In the genomic region with DNA sequence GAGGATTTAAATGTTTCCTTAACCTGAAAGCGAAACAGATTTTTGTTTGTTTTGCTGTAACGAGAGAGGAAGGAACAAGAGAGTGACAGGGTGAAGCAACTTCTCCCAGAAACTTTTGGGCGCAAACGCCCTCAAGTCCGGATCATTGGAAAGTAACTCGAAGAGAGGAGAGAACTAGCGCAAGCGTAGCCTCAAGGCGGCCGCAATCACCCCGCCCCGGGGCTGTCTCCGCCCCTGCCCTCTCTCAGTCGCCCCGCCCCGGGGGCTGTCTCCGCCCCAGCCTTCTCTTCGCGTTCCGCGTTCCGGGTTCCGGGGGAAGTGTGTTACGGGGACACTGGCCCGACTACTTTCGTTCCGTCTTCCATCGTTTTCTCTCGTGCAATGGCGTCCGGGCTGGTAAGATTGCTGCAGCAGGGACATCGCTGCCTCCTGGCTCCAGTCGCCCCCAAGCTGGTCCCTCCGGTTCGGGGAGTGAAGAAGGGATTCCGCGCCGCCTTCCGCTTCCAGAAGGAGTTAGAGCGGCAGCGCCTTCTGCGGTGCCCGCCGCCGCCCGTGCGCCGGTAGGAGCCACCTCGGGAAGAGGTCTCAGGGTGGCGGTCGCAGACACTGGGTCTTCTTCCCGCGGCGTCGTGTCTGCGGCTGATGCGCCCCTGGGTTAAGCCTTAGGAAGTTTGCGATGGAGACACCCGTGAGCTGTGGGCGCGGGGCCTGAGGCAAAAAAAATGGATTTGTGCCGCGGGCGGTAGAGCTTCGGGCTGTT, we compare ENCODE assay signal across 1 cellular context.
TF ChIP-seq lines count a peak whose summit lies in the region.

Gene MRPL44, plus strand, starts transcription at position 372 of the 760 bp plus-strand sequence. Its CDS starts 10 bp downstream, at position 382.

TF ChIP-seq in HepG2, 621 proteins besides CTCF, POLR2A, EP300 and RAD21 (continued from another document and continues in another):
- TF ChIP-seq ZNF121 (CRISPR knock-in tag; IDR thresholded peaks at IDR 0.05) (peak; percentile 89), ZNF232 (CRISPR knock-in tag; IDR thresholded peaks at IDR 0.05; ENCODE audit: borderline replicate concordance) (peak; percentile 93; the same call in 1 of the 2 replicates), ZFP91 (CRISPR knock-in tag; IDR thresholded peaks at IDR 0.05; ENCODE audit: borderline replicate concordance) (peak; percentile 98), ARNT (IDR thresholded peaks at IDR 0.05) (no peak), FOXA1 (IDR thresholded peaks at IDR 0.05) (no peak), FOXA1 (CRISPR knock-in tag; IDR thresholded peaks at IDR 0.05) (peak; percentile 71), KAT7 (CRISPR knock-in tag; IDR thresholded peaks at IDR 0.05; ENCODE audit: borderline replicate concordance) (peak; percentile 100), JUN (CRISPR knock-in tag; IDR thresholded peaks at IDR 0.05) (peak; percentile 89), ZNF615 (CRISPR knock-in tag; IDR thresholded peaks at IDR 0.05; ENCODE audit: borderline replicate concordance) (peak; percentile 98), ZNF18 (CRISPR knock-in tag; IDR thresholded peaks at IDR 0.05; ENCODE audit: insufficient replicate concordance) (peak; percentile 87), ZNF607 (CRISPR knock-in tag; IDR thresholded peaks at IDR 0.05; ENCODE audit: borderline replicate concordance) (peak; percentile 89; the same call in 1 of the 2 replicates), ZNF513 (CRISPR knock-in tag; conservative IDR thresholded peaks at IDR 0.05) (0 out of 2 replicates have a peak, but pooled peaks have one; percentile 96), ZGPAT (CRISPR knock-in tag; IDR thresholded peaks at IDR 0.05) (peak; percentile 100), XRCC5 (optimal IDR thresholded peaks at IDR 0.05; ENCODE audit: low read length) (peak; percentile 100), CEBPG (CRISPR knock-in tag; IDR thresholded peaks at IDR 0.05) (peak; percentile 75), ZNF292 (CRISPR knock-in tag; IDR thresholded peaks at IDR 0.05; ENCODE audit: borderline replicate concordance, low read depth) (peak; percentile 97), ETV5 (CRISPR knock-in tag; IDR thresholded peaks at IDR 0.05; ENCODE audit: borderline replicate concordance) (peak; percentile 88), DPF2 (CRISPR knock-in tag; IDR thresholded peaks at IDR 0.05; ENCODE audit: borderline replicate concordance, low read depth) (0 out of 2 replicates have a peak, but pooled peaks have one; percentile 33), HNRNPK (IDR thresholded peaks at IDR 0.05; ENCODE audit: low read depth, low read length, poor library complexity, severe bottlenecking) (no peak), ZNF138 (CRISPR knock-in tag; IDR thresholded peaks at IDR 0.05; ENCODE audit: low read depth) (no peak; the same call in 1 of the 2 replicates), ZSCAN29 (CRISPR knock-in tag; conservative IDR thresholded peaks at IDR 0.05) (peak; percentile 95), PCBP2 (optimal IDR thresholded peaks at IDR 0.05; ENCODE audit: low read depth, low read length, poor library complexity, severe bottlenecking) (peak; percentile 57), TBX3 (IDR thresholded peaks at IDR 0.05; ENCODE audit: borderline replicate concordance) (no peak), ZSCAN5A (CRISPR knock-in tag; IDR thresholded peaks at IDR 0.05; ENCODE audit: borderline replicate concordance) (peak; percentile 98), GTF2F1 (IDR thresholded peaks at IDR 0.05; ENCODE audit: low read length) (peak; percentile 75; the same call in 1 of the 2 replicates), ZBTB42 (CRISPR knock-in tag; IDR thresholded peaks at IDR 0.05) (no peak; the same call in 1 of the 2 replicates), ZNF598 (CRISPR knock-in tag; IDR thresholded peaks at IDR 0.05; ENCODE audit: borderline replicate concordance) (peak; percentile 99), ZNF879 (CRISPR knock-in tag; IDR thresholded peaks at IDR 0.05) (peak; percentile 96; the same call in 1 of the 2 replicates), E2F5 (CRISPR knock-in tag; conservative IDR thresholded peaks at IDR 0.05) (peak; percentile 69; the same call in 1 of the 2 replicates), NFKBIZ (CRISPR knock-in tag; IDR thresholded peaks at IDR 0.05) (peak; percentile 95; the same call in 1 of the 2 replicates), ZNF678 (CRISPR knock-in tag; IDR thresholded peaks at IDR 0.05) (peak; percentile 96), CCAR2 (optimal IDR thresholded peaks at IDR 0.05; ENCODE audit: low read depth, low read length) (peak; percentile 99), ZNF790 (CRISPR knock-in tag; IDR thresholded peaks at IDR 0.05; ENCODE audit: borderline replicate concordance) (peak; percentile 95), ARHGAP35 (CRISPR knock-in tag; IDR thresholded peaks at IDR 0.05; ENCODE audit: borderline replicate concordance) (peak; percentile 99), NFIC (IDR thresholded peaks at IDR 0.05; ENCODE audit: low read length) (peak; percentile 83; the same call in 1 of the 2 replicates), KAT8 (CRISPR knock-in tag; IDR thresholded peaks at IDR 0.05) (peak; percentile 100), NCOA5 (CRISPR knock-in tag; IDR thresholded peaks at IDR 0.05) (no peak)
- TF ChIP-seq, protein P1, sequence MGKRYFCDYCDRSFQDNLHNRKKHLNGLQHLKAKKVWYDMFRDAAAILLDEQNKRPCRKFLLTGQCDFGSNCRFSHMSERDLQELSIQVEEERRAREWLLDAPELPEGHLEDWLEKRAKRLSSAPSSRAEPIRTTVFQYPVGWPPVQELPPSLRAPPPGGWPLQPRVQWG (CRISPR knock-in tag; IDR thresholded peaks at IDR 0.05; ENCODE audit: borderline replicate concordance, low read depth): no peak
- TF ChIP-seq, protein P2, sequence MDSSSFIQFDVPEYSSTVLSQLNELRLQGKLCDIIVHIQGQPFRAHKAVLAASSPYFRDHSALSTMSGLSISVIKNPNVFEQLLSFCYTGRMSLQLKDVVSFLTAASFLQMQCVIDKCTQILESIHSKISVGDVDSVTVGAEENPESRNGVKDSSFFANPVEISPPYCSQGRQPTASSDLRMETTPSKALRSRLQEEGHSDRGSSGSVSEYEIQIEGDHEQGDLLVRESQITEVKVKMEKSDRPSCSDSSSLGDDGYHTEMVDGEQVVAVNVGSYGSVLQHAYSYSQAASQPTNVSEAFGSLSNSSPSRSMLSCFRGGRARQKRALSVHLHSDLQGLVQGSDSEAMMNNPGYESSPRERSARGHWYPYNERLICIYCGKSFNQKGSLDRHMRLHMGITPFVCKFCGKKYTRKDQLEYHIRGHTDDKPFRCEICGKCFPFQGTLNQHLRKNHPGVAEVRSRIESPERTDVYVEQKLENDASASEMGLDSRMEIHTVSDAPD (CRISPR knock-in tag; IDR thresholded peaks at IDR 0.05): peak; percentile 92
- TF ChIP-seq, protein P3, sequence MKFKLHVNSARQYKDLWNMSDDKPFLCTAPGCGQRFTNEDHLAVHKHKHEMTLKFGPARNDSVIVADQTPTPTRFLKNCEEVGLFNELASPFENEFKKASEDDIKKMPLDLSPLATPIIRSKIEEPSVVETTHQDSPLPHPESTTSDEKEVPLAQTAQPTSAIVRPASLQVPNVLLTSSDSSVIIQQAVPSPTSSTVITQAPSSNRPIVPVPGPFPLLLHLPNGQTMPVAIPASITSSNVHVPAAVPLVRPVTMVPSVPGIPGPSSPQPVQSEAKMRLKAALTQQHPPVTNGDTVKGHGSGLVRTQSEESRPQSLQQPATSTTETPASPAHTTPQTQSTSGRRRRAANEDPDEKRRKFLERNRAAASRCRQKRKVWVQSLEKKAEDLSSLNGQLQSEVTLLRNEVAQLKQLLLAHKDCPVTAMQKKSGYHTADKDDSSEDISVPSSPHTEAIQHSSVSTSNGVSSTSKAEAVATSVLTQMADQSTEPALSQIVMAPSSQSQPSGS (CRISPR knock-in tag; IDR thresholded peaks at IDR 0.05): peak; percentile 97
- TF ChIP-seq, protein P4, sequence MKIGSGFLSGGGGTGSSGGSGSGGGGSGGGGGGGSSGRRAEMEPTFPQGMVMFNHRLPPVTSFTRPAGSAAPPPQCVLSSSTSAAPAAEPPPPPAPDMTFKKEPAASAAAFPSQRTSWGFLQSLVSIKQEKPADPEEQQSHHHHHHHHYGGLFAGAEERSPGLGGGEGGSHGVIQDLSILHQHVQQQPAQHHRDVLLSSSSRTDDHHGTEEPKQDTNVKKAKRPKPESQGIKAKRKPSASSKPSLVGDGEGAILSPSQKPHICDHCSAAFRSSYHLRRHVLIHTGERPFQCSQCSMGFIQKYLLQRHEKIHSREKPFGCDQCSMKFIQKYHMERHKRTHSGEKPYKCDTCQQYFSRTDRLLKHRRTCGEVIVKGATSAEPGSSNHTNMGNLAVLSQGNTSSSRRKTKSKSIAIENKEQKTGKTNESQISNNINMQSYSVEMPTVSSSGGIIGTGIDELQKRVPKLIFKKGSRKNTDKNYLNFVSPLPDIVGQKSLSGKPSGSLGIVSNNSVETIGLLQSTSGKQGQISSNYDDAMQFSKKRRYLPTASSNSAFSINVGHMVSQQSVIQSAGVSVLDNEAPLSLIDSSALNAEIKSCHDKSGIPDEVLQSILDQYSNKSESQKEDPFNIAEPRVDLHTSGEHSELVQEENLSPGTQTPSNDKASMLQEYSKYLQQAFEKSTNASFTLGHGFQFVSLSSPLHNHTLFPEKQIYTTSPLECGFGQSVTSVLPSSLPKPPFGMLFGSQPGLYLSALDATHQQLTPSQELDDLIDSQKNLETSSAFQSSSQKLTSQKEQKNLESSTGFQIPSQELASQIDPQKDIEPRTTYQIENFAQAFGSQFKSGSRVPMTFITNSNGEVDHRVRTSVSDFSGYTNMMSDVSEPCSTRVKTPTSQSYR (CRISPR knock-in tag; IDR thresholded peaks at IDR 0.05; ENCODE audit: borderline replicate concordance): peak; percentile 74; the same call in 1 of the 2 replicates
